ENCODE assay signal across 1 cellular context in genomic region chr5:73895471-73895870, GRCh38.
TF ChIP-seq lines count a peak whose summit lies in the region.

No MANE protein-coding gene starts in this region.

TF ChIP-seq in IMR-90, 13 proteins besides CTCF, POLR2A, EP300 and RAD21:
- TF ChIP-seq NFE2L2 (IDR thresholded peaks at IDR 0.05; ENCODE audit: low read depth, low read length) (no peak), RCOR1 (IDR thresholded peaks at IDR 0.05; ENCODE audit: insufficient replicate concordance, low read length) (no peak), FOS (IDR thresholded peaks at IDR 0.05; ENCODE audit: low read depth, low read length) (no peak), USF2 (IDR thresholded peaks at IDR 0.05; ENCODE audit: low read depth, low read length) (no peak), CHD1 (IDR thresholded peaks at IDR 0.05; ENCODE audit: low read depth, low read length) (no peak), MAZ (IDR thresholded peaks at IDR 0.05; ENCODE audit: borderline replicate concordance, low read depth, low read length) (no peak), RFX5 (IDR thresholded peaks at IDR 0.05; ENCODE audit: low read depth, low read length) (no peak), MXI1 (IDR thresholded peaks at IDR 0.05; ENCODE audit: borderline replicate concordance, low read depth, low read length) (no peak), CEBPB (IDR thresholded peaks at IDR 0.05; ENCODE audit: low read depth, low read length) (no peak), BHLHE40 (IDR thresholded peaks at IDR 0.05; ENCODE audit: low read depth, low read length) (no peak), SMC3 (IDR thresholded peaks at IDR 0.05; ENCODE audit: low read depth, low read length) (no peak), MAFK (IDR thresholded peaks at IDR 0.05; ENCODE audit: low read depth, low read length) (no peak), ELK1 (IDR thresholded peaks at IDR 0.05; ENCODE audit: borderline replicate concordance, low read depth, low read length) (no peak)
TF ChIP-seq in IMR-90: peak in this region for 0.
